ENCODE assay signal across 2 cellular contexts in the genomic region with DNA sequence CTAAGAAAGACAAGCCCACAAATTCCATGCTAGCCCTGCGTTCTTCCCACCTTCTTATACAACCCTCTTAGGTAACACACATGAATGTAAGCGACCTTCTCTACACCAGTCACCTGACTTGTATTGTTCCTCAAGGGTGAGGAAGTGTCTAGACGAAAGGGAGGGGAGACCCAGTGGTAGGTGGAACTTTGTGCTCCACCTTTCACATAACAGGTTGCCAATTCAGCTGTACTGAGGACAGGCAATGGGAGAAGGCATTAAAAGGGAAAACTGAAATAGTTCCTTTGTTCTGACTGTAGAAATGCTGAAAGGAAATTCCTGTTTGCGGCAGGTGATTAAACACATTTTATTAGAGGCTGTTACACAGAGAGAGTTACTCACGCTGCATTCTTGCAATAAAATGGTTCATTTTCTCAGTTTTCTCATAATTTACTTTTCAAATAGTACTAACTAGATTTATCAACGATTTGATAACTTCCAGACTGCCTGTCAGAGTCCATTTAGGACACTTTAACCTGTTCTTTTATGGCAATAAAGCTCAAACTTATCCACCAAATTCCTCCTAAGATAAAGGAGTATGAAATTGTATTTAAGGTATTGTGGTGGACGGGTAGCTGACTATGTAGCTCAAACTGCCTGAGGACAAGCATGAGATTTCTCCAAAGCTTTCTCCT.
TF ChIP-seq lines count a peak whose summit lies in the region.

No MANE protein-coding gene starts in this region.

TF ChIP-seq in SK-N-SH treated with all-trans-retinoic acid at 6 μM for 48 hours, 23 proteins besides CTCF, POLR2A, EP300 and RAD21:
- TF ChIP-seq ZNF70 (CRISPR knock-in tag; IDR thresholded peaks at IDR 0.05) (no peak), TCF4 (CRISPR knock-in tag; IDR thresholded peaks at IDR 0.05; ENCODE audit: borderline replicate concordance) (no peak), ISL1 (CRISPR knock-in tag; IDR thresholded peaks at IDR 0.05) (peak; percentile 78), ESRRG (CRISPR knock-in tag; IDR thresholded peaks at IDR 0.05) (no peak), SNAI2 (CRISPR knock-in tag; IDR thresholded peaks at IDR 0.05) (no peak), ZC3H10 (CRISPR knock-in tag; IDR thresholded peaks at IDR 0.05) (peak; percentile 84)

TF ChIP-seq in SK-N-SH, 30 proteins besides CTCF, POLR2A, EP300 and RAD21:
- no peak for TF ChIP-seq SMC3 (IDR thresholded peaks at IDR 0.05; ENCODE audit: low read depth, low read length)
- no peak for TF ChIP-seq TEAD4 (IDR thresholded peaks at IDR 0.05; ENCODE audit: borderline replicate concordance, insufficient read depth)
- no peak for TF ChIP-seq NRF1 (IDR thresholded peaks at IDR 0.05; ENCODE audit: low read depth, low read length)
- no peak for TF ChIP-seq RCOR1 (IDR thresholded peaks at IDR 0.05; ENCODE audit: low read length)
